ENCODE assay signal across 1 cellular context in genomic region chr17:77242118-77242800, GRCh38.
A peak's percentile ranks its signal among the peaks of the same experiment; 100 is the strongest.
TF ChIP-seq lines count a peak whose summit lies in the region.

No MANE protein-coding gene starts in this region.

TF ChIP-seq in HepG2, 621 proteins besides CTCF, POLR2A, EP300 and RAD21 (continued from another document):
- TF ChIP-seq ZNF687 (CRISPR knock-in tag; IDR thresholded peaks at IDR 0.05): peak; percentile 59
- no peak for TF ChIP-seq ZNF10 (CRISPR knock-in tag; IDR thresholded peaks at IDR 0.05; ENCODE audit: borderline replicate concordance, low read depth)
- TF ChIP-seq ZNF782 (CRISPR knock-in tag; IDR thresholded peaks at IDR 0.05; ENCODE audit: borderline replicate concordance): no peak
- no peak for TF ChIP-seq TEF (CRISPR knock-in tag; IDR thresholded peaks at IDR 0.05)
- TF ChIP-seq ZNF776 (CRISPR knock-in tag; IDR thresholded peaks at IDR 0.05): no peak
